Comparison of ENCODE assay signal across 12 cellular contexts in genomic region chr22:50268655-50269113, GRCh38. TPM values are rescaled to one million over a fixed set of nuclear protein-coding genes. Genes with fewer than 3 reads are reported as not detected.
A peak's percentile ranks its signal among the peaks of the same experiment; 100 is the strongest.
DNase-seq lines count a peak whose midpoint lies in the region; ATAC-seq and TF ChIP-seq lines count a peak whose summit lies in the region.
"Had no signal": no experiment of that assay in that cellular context is flagged by ENCODE, and none has a peak within 500 bp of the region (broad histone marks: within the 10 kb centered on the region; RNA-seq: fewer than 3 reads in every experiment).

No MANE protein-coding gene starts in this region.

- intact Hi-C loops in aorta (cut with DNase I), result no loop called here

- H3K4me1 ChIP-seq in OCI-LY1 (ENCODE audit: insufficient read depth, low read length, severe bottlenecking) (peaks cover 34% of the 10 kb centered on the region), subcutaneous abdominal adipose tissue (ENCODE audit: control insufficient read depth in 5 of 5, insufficient read depth in 5 of 5, low read length in 5 of 5) (peaks cover 0 to 50% (median 45%) of the 10 kb centered on the region in 5 donors), aorta (ENCODE audit: control insufficient read depth in 1 of 2, insufficient read depth in 2 of 2, low read length in 2 of 2) (no peaks in the 10 kb centered on the region)

- 34 to 49% methylated on average over 9 of the region's 9 CpGs for WGBS in aorta, 2 donors

- TF ChIP-seq CTCF in OCI-LY1 (IDR thresholded peaks at IDR 0.05; ENCODE audit: low read length), result no peak
- no peak for TF ChIP-seq CTCF in epithelial cell of esophagus (IDR thresholded peaks at IDR 0.05; ENCODE audit: insufficient read depth, low read depth, low read length, missing control alignments)

- H3F3A ChIP-seq in OCI-LY1 (ENCODE audit: insufficient read depth, low read length), result no peaks in the 10 kb centered on the region

- peaks cover 17% of the 10 kb centered on the region for H3K4me1 Mint-ChIP-seq in activated T-cell treated with anti-CD3 and anti-CD28 coated beads, Interleukin-2, amount 50 U/mL, for 24 hours (ENCODE audit: low read depth)

- no peaks in the 10 kb centered on the region for H3K36me3 Mint-ChIP-seq in activated T-cell treated with anti-CD3 and anti-CD28 coated beads, Interleukin-2, amount 50 U/mL, for 24 hours (ENCODE audit: low read depth)

- H3K36me3 ChIP-seq in OCI-LY1 (ENCODE audit: insufficient read depth, low read length) (no peaks in the 10 kb centered on the region), subcutaneous abdominal adipose tissue (ENCODE audit: control insufficient read depth in 5 of 5, insufficient read depth in 5 of 5, low read length in 5 of 5) (peaks cover 0 to 17% (median 5%) of the 10 kb centered on the region in 5 donors), aorta (ENCODE audit: control insufficient read depth in 1 of 2, insufficient read depth in 2 of 2, low read length in 1 of 2) (no peaks in the 10 kb centered on the region)
- H3K36me3 ChIP-seq: MG63, right lobe of liver had no signal

- no peak overlapping the region for H3K27ac Mint-ChIP-seq in activated T-cell treated with anti-CD3 and anti-CD28 coated beads, Interleukin-2, amount 50 U/mL, for 24 hours

- no peak for DNase-seq in activated T-cell treated with anti-CD3 and anti-CD28 coated beads, Interleukin-2, amount 50 U/mL, for 24 hours
- no peak for DNase-seq in activated T-cell treated with anti-CD3 and anti-CD28 coated beads, Interleukin-2, amount 50 U/mL, for 48 hours
- DNase-seq in epithelial cell of esophagus (ENCODE audit: low read depth), result peak; percentile 55
- DNase-seq in aorta, result no peak
- DNase-seq in pons (ENCODE audit: low spot score), result no peak
- DNase-seq in NCI-H2107 treated with DMSO at 0.1 percent for 48 hours (lab: John Stamatoyannopoulos, UW; ENCODE audit: unreplicated experiment), result no peak
- DNase-seq: activated CD4-positive, CD25-positive, alpha-beta regulatory T cell; left lung; MG63 had no signal

- H3K4me3 Mint-ChIP-seq in activated T-cell treated with anti-CD3 and anti-CD28 coated beads, Interleukin-2, amount 50 U/mL, for 24 hours, result peak overlapping the region; percentile 74

- H3K9me3 Mint-ChIP-seq in activated T-cell treated with anti-CD3 and anti-CD28 coated beads, Interleukin-2, amount 50 U/mL, for 24 hours, result no peaks in the 10 kb centered on the region

- H2AFZ ChIP-seq in OCI-LY1 (ENCODE audit: low read length), result no peak overlapping the region

- H3K79me2 ChIP-seq in OCI-LY1 (ENCODE audit: insufficient read depth, low read length), result no peaks in the 10 kb centered on the region

- H3K4me3 ChIP-seq in OCI-LY1 (ENCODE audit: low read depth, low read length, poor library complexity, severe bottlenecking), result peak overlapping the region; percentile 63
- no peak overlapping the region for H3K4me3 ChIP-seq in epithelial cell of esophagus (ENCODE audit: low read length)
- H3K4me3 ChIP-seq in subcutaneous abdominal adipose tissue (ENCODE audit: low read depth in 1 of 5, low read length in 5 of 5), result peak overlapping the region in 3 of 5 donors; percentile 47 to 69 (median 55)
- H3K4me3 ChIP-seq in aorta (ENCODE audit: low read length in 2 of 2), result no peak overlapping the region

- H3K27me3 ChIP-seq in OCI-LY1 (ENCODE audit: insufficient read depth, low read length) (no peaks in the 10 kb centered on the region; the same call in 1 of the 2 replicates), subcutaneous abdominal adipose tissue (ENCODE audit: control insufficient read depth in 5 of 5, insufficient read depth in 4 of 5, low read length in 5 of 5) (peaks cover 0 to 9% (median 0%) of the 10 kb centered on the region in 5 donors), aorta (ENCODE audit: control insufficient read depth in 1 of 2, insufficient read depth in 2 of 2, low read length in 1 of 2) (no peaks in the 10 kb centered on the region)
- H3K27me3 ChIP-seq: MG63, right lobe of liver had no signal

- no peaks in the 10 kb centered on the region for H3K9me2 ChIP-seq in OCI-LY1 (ENCODE audit: low read depth, low read length)

- no peaks in the 10 kb centered on the region for H3K9me3 ChIP-seq in OCI-LY1 (ENCODE audit: low read length)
- no peaks in the 10 kb centered on the region for H3K9me3 ChIP-seq in subcutaneous abdominal adipose tissue (ENCODE audit: control insufficient read depth in 5 of 5, low read length in 5 of 5)
- no peaks in the 10 kb centered on the region for H3K9me3 ChIP-seq in aorta (ENCODE audit: control insufficient read depth, low read length)
- H3K9me3 ChIP-seq: left lung, MG63, right lobe of liver had no signal

- peak overlapping the region; percentile 57 for H3K27ac ChIP-seq in OCI-LY1 (ENCODE audit: low read depth, low read length, poor library complexity, severe bottlenecking)
- H3K27ac ChIP-seq in subcutaneous abdominal adipose tissue (ENCODE audit: low read depth, low read length), result no peak overlapping the region
- no peak overlapping the region for H3K27ac ChIP-seq in aorta (ENCODE audit: low read depth in 1 of 2, low read length in 2 of 2)
- H3K27ac ChIP-seq: right lobe of liver had no signal

- no peak overlapping the region for H3K9ac ChIP-seq in OCI-LY1 (ENCODE audit: low read length)
- H3K9ac ChIP-seq in subcutaneous abdominal adipose tissue (ENCODE audit: low read length in 5 of 5), result peak overlapping the region in 1 of 5 donors; percentile 71

- H3K4me2 ChIP-seq in OCI-LY1 (ENCODE audit: low read length), result peak overlapping the region; percentile 63; the same call in 1 of the 2 replicates

- no peaks in the 10 kb centered on the region for H4K20me1 ChIP-seq in OCI-LY1 (ENCODE audit: insufficient read depth, low read length)

- peaks cover 16% of the 10 kb centered on the region for H3K27me3 Mint-ChIP-seq in activated T-cell treated with anti-CD3 and anti-CD28 coated beads, Interleukin-2, amount 50 U/mL, for 24 hours

- ATAC-seq in aorta (ENCODE audit: low FRiP score), result no peak
- ATAC-seq: left lung had no signal

RNA-seq across cellular contexts. Expression of gene MAPK11, which starts 1.5 kb away (rescaled TPM):
- 10 to 100 TPM; 10.7 to 23.2 TPM for total RNA-seq in aorta
- 10 to 100 TPM in 1 of 2 donors, under 1 TPM in 1; 0.13 to 14.9 TPM for polyA plus RNA-seq in aorta

RNA-seq across cellular contexts. Expression of gene MAPK12, which starts 7.2 kb away (rescaled TPM):
- 10 to 100 TPM in 1 of 2 donors, 1 to 10 TPM in 1; 9.2 to 22.9 TPM for total RNA-seq in aorta
- 10 to 100 TPM in 1 of 2 donors, 1 to 10 TPM in 1; 1.6 to 19.0 TPM for polyA plus RNA-seq in aorta

RNA-seq across cellular contexts. Expression of gene HDAC10, which starts 17.6 kb away (rescaled TPM):
- total RNA-seq in aorta, result 10 to 100 TPM; 19.8 to 47.8 TPM
- polyA plus RNA-seq in aorta, result 10 to 100 TPM in 1 of 2 donors, 1 to 10 TPM in 1; 5.5 to 57.3 TPM

RNA-seq across cellular contexts. Expression of gene TUBGCP6, which starts 23.9 kb away (rescaled TPM):
- 10 to 100 TPM; 29.0 to 49.5 TPM for total RNA-seq in aorta
- 100 to 1,000 TPM in 1 of 2 donors, 1 to 10 TPM in 1; 7.0 to 134 TPM for polyA plus RNA-seq in aorta

RNA-seq across cellular contexts. Expression of gene PLXNB2, which starts 38.8 kb away (rescaled TPM):
- total RNA-seq in aorta, result 100 to 1,000 TPM; 139 to 210 TPM
- polyA plus RNA-seq in aorta, result 100 to 1,000 TPM in 1 of 2 donors, 10 to 100 TPM in 1; 46.0 to 214 TPM

Comparison
In these comparisons a context has a peak if more than half of its experiments do, and no peak if none do; other contexts are left out.
1. H3K4me3 ChIP-seq: peak in OCI-LY1 (single experiment) and subcutaneous abdominal adipose tissue (3 of 5); none in epithelial cell of esophagus (single experiment) and aorta (0 of 2).